Comparison of ENCODE assay signal across 10 cellular contexts in genomic region chr6:131972761-131973160, GRCh38. TPM values are rescaled to one million over a fixed set of nuclear protein-coding genes. Genes with fewer than 3 reads are reported as not detected.
"Had no signal": no experiment of that assay in that cellular context is flagged by ENCODE, and none has a peak within 500 bp of the region (broad histone marks: within the 10 kb centered on the region; RNA-seq: fewer than 3 reads in every experiment).

No MANE protein-coding gene starts in this region.

- H2AFZ ChIP-seq: GM23248 had no signal

- H3K4me3 Mint-ChIP-seq: HFFc6 had no signal

- H3K27ac ChIP-seq: GM23248, HL-60 had no signal

- H3K4me3 ChIP-seq: GM23248, HAP-1, K562 had no signal

- H3K9me3 Mint-ChIP-seq: HFFc6 had no signal

- H3K27ac Mint-ChIP-seq: HFFc6 had no signal

- H3K9ac ChIP-seq: GM23248 had no signal

- FAIRE-seq: HepG2, K562 had no signal

- H3K4me1 ChIP-seq: HAP-1 had no signal

- H3K36me3 ChIP-seq: HAP-1 had no signal

- H3K9me3 ChIP-seq: HAP-1 had no signal

- DNase-seq: GM23248, GOT3, H7, HFFc6, KG1 had no signal

- ATAC-seq: HCT116, HepG2, K562 had no signal

RNA-seq across cellular contexts. Expression of gene CCN2, which starts 21.6 kb away (rescaled TPM):
- polyA plus RNA-seq: K562 had no signal
